In the genomic region with DNA sequence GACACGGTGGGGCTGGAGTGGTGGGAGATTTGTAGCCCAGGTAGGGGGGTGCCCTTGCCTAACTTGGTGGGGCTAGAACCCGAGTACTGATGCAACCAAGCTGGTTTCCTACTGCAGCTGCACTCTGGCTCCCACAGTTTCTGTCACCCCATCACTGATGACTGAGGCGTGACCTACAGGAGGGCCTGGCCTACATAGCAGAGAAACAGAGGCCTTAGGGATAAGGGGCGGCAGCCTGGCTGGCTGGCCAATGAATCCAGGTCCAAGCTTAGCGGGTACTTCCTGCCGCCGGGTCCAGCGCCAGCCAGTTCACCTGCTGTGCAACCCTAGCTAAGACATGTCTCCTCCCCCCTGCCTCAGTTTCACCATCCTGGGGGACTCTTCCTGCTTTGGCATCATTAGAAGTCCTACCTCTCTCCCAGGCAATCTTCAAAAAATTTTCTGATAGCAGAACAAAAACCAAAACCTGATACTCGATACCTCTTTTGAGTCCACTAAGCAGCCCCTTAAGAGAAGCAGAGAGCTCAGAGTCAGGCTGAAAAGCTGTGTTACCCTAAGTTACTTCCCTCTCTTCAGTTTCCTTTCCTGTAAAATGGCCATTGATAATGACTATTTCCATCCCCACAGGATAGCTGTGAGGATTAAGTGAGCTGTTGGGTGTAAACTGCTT, we compare ENCODE assay signal across 7 cellular contexts. TPM values are rescaled to one million over a fixed set of nuclear protein-coding genes. Genes with fewer than 3 reads are reported as not detected.
A peak's percentile ranks its signal among the peaks of the same experiment; 100 is the strongest.
DNase-seq lines count a peak whose midpoint lies in the region; ATAC-seq, FAIRE-seq and TF ChIP-seq lines count a peak whose summit lies in the region.

No MANE protein-coding gene starts in this region.

- 0 out of 2 replicates have a peak, but pooled peaks have one; percentile 17 for TF ChIP-seq POLR2A in GM12878 (IDR thresholded peaks at IDR 0.05; ENCODE audit: low read depth, low read length)

- ATAC-seq in GM19351 (IDR thresholded peaks at IDR 0.05; ENCODE audit: unreplicated experiment), result peak; percentile 34
- ATAC-seq in HG02973 (IDR thresholded peaks at IDR 0.05; ENCODE audit: unreplicated experiment), result peak; percentile 33
- ATAC-seq in GM12878, result peak; percentile 55
- no peak for ATAC-seq in HG02981 (IDR thresholded peaks at IDR 0.05; ENCODE audit: unreplicated experiment)
- ATAC-seq in left cardiac atrium, result no peak

- in situ Hi-C loops in GM12878 (cut with MboI), result no loop called here

- CTCF ChIA-PET in GM12878 (lab: Yijun Ruan, JAX), result interaction anchor here (0.9 to 3.3 kb wide), 14 partner anchors 8 to 135 kb away, joined by 3 to 29 read pairs (median 4); a partner anchor contains a TSS

- H3K4me3 ChIP-seq in GM12878 (peak overlapping the region; percentile 37; the same call in 1 of the 2 replicates), skin epidermis (no peak overlapping the region)

- no peak for TF ChIP-seq RAD21 in GM12878 (IDR thresholded peaks at IDR 0.05; ENCODE audit: insufficient read depth, low read depth, low read length)

- FAIRE-seq in GM12878 (lab: Jason Lieb, UNC), result peak; percentile 70

- no peaks in the 10 kb centered on the region for H4K20me1 ChIP-seq in GM12878 (ENCODE audit: control insufficient read depth, insufficient read depth)

- SMC1A ChIA-PET in GM12878 (lab: Charles Lee; ENCODE audit: uncharacterized antibody, unreplicated experiment), result interaction anchor here (0.6 to 4.2 kb wide), 28 partner anchors 8 to 467 kb away, joined by 3 to 65 read pairs (median 4); a partner anchor contains a TSS

- peak overlapping the region; percentile 72 for H3K9ac ChIP-seq in GM12878 (ENCODE audit: control insufficient read depth, insufficient read depth, low read length)

- H3K4me1 ChIP-seq in GM12878 (ENCODE audit: control insufficient read depth, insufficient read depth, low read length), result peaks cover 57% of the 10 kb centered on the region

- no peaks in the 10 kb centered on the region for H3K79me2 ChIP-seq in GM12878 (ENCODE audit: control insufficient read depth, insufficient read depth, low read length)

- intact Hi-C loops in GM12878 (cut with micrococcal nuclease; ENCODE audit: unreplicated experiment), result loop anchor here (1.0 to 5.0 kb wide), 4 partner anchors 11 to 171 kb away; no protein-coding TSS in a partner anchor
- intact Hi-C loops in left cardiac atrium (cut with DNase I), result no loop called here

- 5% methylated on average over 9 of the region's 9 CpGs for WGBS in GM12878 (ENCODE audit: insufficient coverage, insufficient replicate concordance, low lambda C conversion rate, missing lambda C conversion rate)

- DNase-seq in GM12878 (ENCODE audit: low read depth, low spot score), result no peak
- no peak for DNase-seq in NCI-H2196 (lab: John Stamatoyannopoulos, UW; ENCODE audit: unreplicated experiment)
- DNase-seq in left cardiac atrium, result no peak

- H3K4me2 ChIP-seq in GM12878 (ENCODE audit: control insufficient read depth, insufficient read depth), result peak overlapping the region; percentile 94

- RAD21 ChIA-PET in GM12878 (lab: Charles Lee; ENCODE audit: unreplicated experiment), result interaction anchor here (0.8 to 4.0 kb wide), 16 partner anchors 8 to 168 kb away, joined by 3 to 63 read pairs (median 8); a partner anchor contains a TSS

- TF ChIP-seq CTCF in GM12878 (IDR thresholded peaks at IDR 0.05 in 2 of 3, conservative IDR thresholded peaks at IDR 0.05 in 1 of 3; ENCODE audit: control insufficient read depth in 2 of 3, extremely low read depth in 1 of 3, insufficient read depth in 1 of 3, low read depth in 3 of 3, low read length in 3 of 3), result no peak

- no peak for TF ChIP-seq EP300 in GM12878 (IDR thresholded peaks at IDR 0.05; ENCODE audit: borderline replicate concordance in 1 of 2, control insufficient read depth in 1 of 2, low read depth in 2 of 2, low read length in 2 of 2)

- peak overlapping the region; percentile 26 for H2AFZ ChIP-seq in GM12878 (ENCODE audit: control insufficient read depth, low read depth, low read length)

- TSS peak; percentile 58 for BruUV-seq in GM12878 (replicated peaks; lab: Mats Ljungman, UMichigan)

- POLR2A ChIA-PET in GM12878 (lab: Charles Lee), result interaction anchor here (0.9 to 4.8 kb wide), 17 partner anchors 8 to 168 kb away, joined by 3 to 56 read pairs (median 5); a partner anchor contains a TSS

- H3K27me3 ChIP-seq in GM12878 (replicated peaks in 1 of 2; ENCODE audit: control insufficient read depth in 2 of 2, insufficient read depth in 2 of 2, low read length in 1 of 2), result no peaks in the 10 kb centered on the region

- H3K36me3 ChIP-seq in GM12878 (ENCODE audit: control insufficient read depth in 2 of 2, insufficient read depth in 2 of 2, low read length in 1 of 2), result no peaks in the 10 kb centered on the region; a peak in 1 of 4 replicates

- H3K9me3 ChIP-seq in GM12878 (replicated peaks; ENCODE audit: control insufficient read depth, insufficient read depth, low read length), result no peaks in the 10 kb centered on the region

- H3K27ac ChIP-seq in GM12878 (ENCODE audit: control insufficient read depth, insufficient read depth) (peak overlapping the region; percentile 99), skin epidermis (peak overlapping the region in 20 of 21 experiments; percentile 59 to 90 (median 76))

TF ChIP-seq in GM12878, 131 proteins besides CTCF, POLR2A, EP300 and RAD21 (continues in another document):
- TF ChIP-seq STAT1 (conservative IDR thresholded peaks at IDR 0.05) (no peak), GABPA (IDR thresholded peaks at IDR 0.05; ENCODE audit: low read depth) (no peak), BRCA1 (IDR thresholded peaks at IDR 0.05; ENCODE audit: low read depth, low read length) (no peak), CHD4 (IDR thresholded peaks at IDR 0.05) (no peak), TAF1 (IDR thresholded peaks at IDR 0.05; ENCODE audit: borderline replicate concordance, low read depth, low read length) (no peak), DPF2 (IDR thresholded peaks at IDR 0.05) (no peak), SUPT20H (IDR thresholded peaks at IDR 0.05; ENCODE audit: borderline replicate concordance, control insufficient read depth, low read depth, low read length) (no peak), IRF4 (IDR thresholded peaks at IDR 0.05; ENCODE audit: low read depth, low read length) (no peak), HCFC1 (IDR thresholded peaks at IDR 0.05; ENCODE audit: low read length) (no peak)
- TF ChIP-seq, protein P1, sequence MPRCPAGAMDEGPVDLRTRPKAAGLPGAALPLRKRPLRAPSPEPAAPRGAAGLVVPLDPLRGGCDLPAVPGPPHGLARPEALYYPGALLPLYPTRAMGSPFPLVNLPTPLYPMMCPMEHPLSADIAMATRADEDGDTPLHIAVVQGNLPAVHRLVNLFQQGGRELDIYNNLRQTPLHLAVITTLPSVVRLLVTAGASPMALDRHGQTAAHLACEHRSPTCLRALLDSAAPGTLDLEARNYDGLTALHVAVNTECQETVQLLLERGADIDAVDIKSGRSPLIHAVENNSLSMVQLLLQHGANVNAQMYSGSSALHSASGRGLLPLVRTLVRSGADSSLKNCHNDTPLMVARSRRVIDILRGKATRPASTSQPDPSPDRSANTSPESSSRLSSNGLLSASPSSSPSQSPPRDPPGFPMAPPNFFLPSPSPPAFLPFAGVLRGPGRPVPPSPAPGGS (IDR thresholded peaks at IDR 0.05; ENCODE audit: borderline replicate concordance, insufficient read depth, low read depth, low read length, poor library complexity, severe bottlenecking), result no peak

RNA-seq across cellular contexts. Expression of a gene that starts 27.3 kb away (rescaled TPM):
- 15.2 and 15.5 TPM in 2 replicates for total RNA-seq in GM12878 (2013; cell fraction: nucleolus; rRNA removed)
- total RNA-seq in GM12878 (2014; rRNA removed), result 17.2 and 17.6 TPM in 2 replicates
- total RNA-seq in GM12878 (2014; rRNA removed; fragmentation: Illumina TruSeq; extraction: Trizol), result 15.5 and 16.7 TPM in 2 replicates
- 30.3 and 32.2 TPM in 2 replicates for total RNA-seq in GM12878 (2021)
- 12.8 TPM for polyA plus RNA-seq in GM12878 (2011; ENCODE audit: low read depth)
- polyA plus RNA-seq in GM12878 (2011; rRNA removed), result 21.7 and 32.6 TPM in 2 replicates
- 29.5 and 31.4 TPM in 2 replicates for polyA plus RNA-seq in GM12878 (2011; cell fraction: cytosol; rRNA removed)
- 16.5 and 19.7 TPM in 2 replicates for polyA plus RNA-seq in GM12878 (2011; cell fraction: nucleus; rRNA removed)
- 16.7 and 18.2 TPM in 2 replicates for polyA plus RNA-seq in GM12878 (2012)
- 23.1 and 24.9 TPM in 2 replicates for polyA plus RNA-seq in GM12878 (2014; fragmentation: Illumina TruSeq; extraction: Trizol)
- 1 to 10 TPM; 4.3 to 9.1 TPM for polyA plus RNA-seq in GM12878 (2014; fragmentation: Nextera tagmentation; extraction: Ambion mirVana)
- 23.4 and 24.2 TPM in 2 replicates for polyA plus RNA-seq in GM12878 (2014; rRNA removed)
- polyA plus RNA-seq in GM12878 (2016; fragmentation: Nextera tagmentation; extraction: Ambion mirVana), result 1 to 10 TPM; 2.8 to 4.0 TPM
- 54.0 and 66.6 TPM in 2 replicates for polyA minus RNA-seq in GM12878 (2011; rRNA and poly(A)+ RNA removed)
- 17.2 and 18.3 TPM in 2 replicates for polyA minus RNA-seq in GM12878 (2011; cell fraction: cytosol; rRNA and poly(A)+ RNA removed)
- 14.4 and 22.5 TPM in 2 replicates for polyA minus RNA-seq in GM12878 (2011; cell fraction: nucleus; rRNA and poly(A)+ RNA removed)
- 10 to 100 TPM; 10.7 to 12.8 TPM for total RNA-seq in left cardiac atrium

RNA-seq across cellular contexts. Expression of a gene that starts 44.7 kb away (rescaled TPM):
- total RNA-seq in GM12878 (2013; cell fraction: nucleolus; rRNA removed), result 424 and 447 TPM in 2 replicates
- total RNA-seq in GM12878 (2014; rRNA removed) (191 and 229 TPM in 2 replicates), GM12878 (2014; rRNA removed; fragmentation: Illumina TruSeq; extraction: Trizol) (284 and 290 TPM in 2 replicates), GM12878 (2021) (272 and 290 TPM in 2 replicates), left cardiac atrium (100 to 1,000 TPM; 121 to 142 TPM)
- 86.3 TPM for polyA plus RNA-seq in GM12878 (2011; ENCODE audit: low read depth)
- polyA plus RNA-seq in GM12878 (2011; rRNA removed) (415 and 485 TPM in 2 replicates), GM12878 (2014; fragmentation: Illumina TruSeq; extraction: Trizol) (500 and 533 TPM in 2 replicates), GM12878 (2014; fragmentation: Nextera tagmentation; extraction: Ambion mirVana) (10 to 100 TPM; 52.3 to 80.3 TPM), GM12878 (2014; rRNA removed) (248 and 259 TPM in 2 replicates), GM12878 (2016; fragmentation: Nextera tagmentation; extraction: Ambion mirVana) (100 to 1,000 TPM; 347 to 359 TPM)
- 398 and 633 TPM in 2 replicates for polyA plus RNA-seq in GM12878 (2011; cell fraction: cytosol; rRNA removed)
- polyA plus RNA-seq in GM12878 (2011; cell fraction: nucleus; rRNA removed), result 263 and 302 TPM in 2 replicates
- 170 and 192 TPM in 2 replicates for polyA plus RNA-seq in GM12878 (2012)
- polyA minus RNA-seq in GM12878 (2011; rRNA and poly(A)+ RNA removed), result 119 and 142 TPM in 2 replicates
- 81.6 and 83.8 TPM in 2 replicates for polyA minus RNA-seq in GM12878 (2011; cell fraction: cytosol; rRNA and poly(A)+ RNA removed)
- polyA minus RNA-seq in GM12878 (2011; cell fraction: nucleus; rRNA and poly(A)+ RNA removed), result 73.0 and 82.6 TPM in 2 replicates

Comparison
In these comparisons a context has a peak if more than half of its experiments do, and no peak if none do; other contexts are left out.
1. ATAC-seq: peak in GM19351 (single experiment), HG02973 (single experiment) and GM12878 (single experiment); none in HG02981 (single experiment) and left cardiac atrium (0 of 2).